1 cellular context compared by ENCODE assay signal in genomic region chrX:17944833-17945497, GRCh38.
TF ChIP-seq lines count a peak whose summit lies in the region.

No MANE protein-coding gene starts in this region.

TF ChIP-seq in HepG2, 621 proteins besides CTCF, POLR2A, EP300 and RAD21:
- TF ChIP-seq ZNF629 (CRISPR knock-in tag; conservative IDR thresholded peaks at IDR 0.05) (peak; percentile 56; the same call in 1 of the 2 replicates), SMC3 (IDR thresholded peaks at IDR 0.05; ENCODE audit: low read length) (peak; percentile 20; the same call in 1 of the 2 replicates), STAG1 (CRISPR knock-in tag; IDR thresholded peaks at IDR 0.05) (peak; percentile 36), RFXANK (CRISPR knock-in tag; IDR thresholded peaks at IDR 0.05) (no peak)
